1 cellular context compared by ENCODE assay signal in genomic region chr7:156979711-156980110, GRCh38.
TF ChIP-seq lines count a peak whose summit lies in the region.

No MANE protein-coding gene starts in this region.

TF ChIP-seq in GM23338, 12 proteins besides CTCF, POLR2A, EP300 and RAD21 (continued from another document):
- TF ChIP-seq ZNF331 (CRISPR knock-in tag; IDR thresholded peaks at IDR 0.05; ENCODE audit: low read depth) (no peak), POLR2AphosphoS5 (IDR thresholded peaks at IDR 0.05; ENCODE audit: low read depth) (no peak), ZNF114 (CRISPR knock-in tag; IDR thresholded peaks at IDR 0.05) (no peak), ETS1 (IDR thresholded peaks at IDR 0.05) (no peak), STAT1 (IDR thresholded peaks at IDR 0.05; ENCODE audit: unreplicated experiment) (no peak), JUNB (IDR thresholded peaks at IDR 0.05; ENCODE audit: unreplicated experiment) (no peak)
